Comparison of ENCODE assay signal across 8 cellular contexts in genomic region chr17:27332052-27332403, GRCh38. TPM values are rescaled to one million over a fixed set of nuclear protein-coding genes. Genes with fewer than 3 reads are reported as not detected.
DNase-seq lines count a peak whose midpoint lies in the region; ATAC-seq and TF ChIP-seq lines count a peak whose summit lies in the region.

No MANE protein-coding gene starts in this region.

- H4K20me1 ChIP-seq in GM23248 (ENCODE audit: insufficient read depth): no peaks in the 10 kb centered on the region

- ATAC-seq in psoas muscle: no peak

- no peak overlapping the region for H3K4me2 ChIP-seq in GM23248 (ENCODE audit: unreplicated experiment)

- intact Hi-C loops in esophagus muscularis mucosa (cut with DNase I) (loop anchor here (2.0 kb wide), 3 partner anchors 37 to 95 kb away; partner anchors contain the start of gene WSB1), psoas muscle (cut with DNase I) (loop anchor here (1.0 to 5.0 kb wide), 5 partner anchors 37 to 95 kb away; partner anchors contain the start of gene WSB1 (in 1 of the 2))

- 0 out of 2 replicates have a peak, but pooled peaks cover 14% of the 10 kb centered on the region for H3F3A ChIP-seq in GM23248 (ENCODE audit: insufficient read depth)

- no peaks in the 10 kb centered on the region for H3K36me3 ChIP-seq in GM23248 (ENCODE audit: low read depth)
- no peaks in the 10 kb centered on the region for H3K36me3 ChIP-seq in SJCRH30
- no peaks in the 10 kb centered on the region for H3K36me3 ChIP-seq in esophagus muscularis mucosa
- H3K36me3 ChIP-seq in psoas muscle (ENCODE audit: insufficient read depth in 1 of 2, low read depth in 1 of 2): no peaks in the 10 kb centered on the region

- DNase-seq in GM23248 (no peak), SJCRH30 (no peak), esophagus muscularis mucosa (ENCODE audit: extremely low spot score) (no peak), psoas muscle (no peak), DMS114 treated with DMSO at 0.1 percent for 48 hours (lab: John Stamatoyannopoulos, UW; ENCODE audit: unreplicated experiment) (no peak), GM19240 (ENCODE audit: insufficient read length, low spot score) (no peak)
- DNase-seq in central memory CD4-positive, alpha-beta T cell: no peak
- no peak for DNase-seq in activated CD4-positive, alpha-beta T cell treated with anti-CD3 and anti-CD28 coated beads for 1 hour

- H3K9ac ChIP-seq in GM23248: peak overlapping the region; percentile 82; the same call in 1 of the 2 replicates

- no peaks in the 10 kb centered on the region for H3K27me3 ChIP-seq in GM23248 (replicated peaks; ENCODE audit: insufficient read depth)
- H3K27me3 ChIP-seq in SJCRH30: no peaks in the 10 kb centered on the region
- no peaks in the 10 kb centered on the region for H3K27me3 ChIP-seq in esophagus muscularis mucosa
- H3K27me3 ChIP-seq in psoas muscle (ENCODE audit: insufficient read depth in 3 of 3, low read length in 2 of 3): no peaks in the 10 kb centered on the region

- H3K4me1 ChIP-seq in GM23248 (ENCODE audit: insufficient read depth) (0 out of 2 replicates have a peak, but pooled peaks cover 6% of the 10 kb centered on the region), SJCRH30 (peaks cover 10% of the 10 kb centered on the region), esophagus muscularis mucosa (peaks cover 21 to 41% (median 33%) of the 10 kb centered on the region in 4 donors), psoas muscle (peaks cover 21% of the 10 kb centered on the region)

- TF ChIP-seq CTCF in esophagus muscularis mucosa (IDR thresholded peaks at IDR 0.05): no peak
- no peak for TF ChIP-seq CTCF in psoas muscle (IDR thresholded peaks at IDR 0.05)

- peak overlapping the region; percentile 72 for H3K27ac ChIP-seq in GM23248
- peak overlapping the region; percentile 72 for H3K27ac ChIP-seq in SJCRH30
- peak overlapping the region; percentile 90 to 94 (median 92) for H3K27ac ChIP-seq in esophagus muscularis mucosa (replicated peaks in 1 of 4)
- H3K27ac ChIP-seq in psoas muscle: peak overlapping the region; percentile 91

- WGBS in GM23248 (ENCODE audit: low coverage in 1 of 2, low lambda C conversion rate in 2 of 2, missing lambda C conversion rate in 2 of 2), 2 experiments: 70 to 82% methylated on average over 3 of the region's 3 CpGs
- 63% methylated on average over 3 of the region's 3 CpGs for WGBS in esophagus muscularis mucosa
- 36 to 38% (median 37%) methylated on average over 3 of the region's 3 CpGs for WGBS in psoas muscle, 3 donors

- H2AFZ ChIP-seq in GM23248: no peak overlapping the region

- in situ Hi-C loops in GM23248 (cut with MboI): loop anchor here (10.0 kb wide), 1 partner anchor 273 kb away; no protein-coding TSS in a partner anchor

- no peak for TF ChIP-seq EP300 in esophagus muscularis mucosa (IDR thresholded peaks at IDR 0.05)

- no peaks in the 10 kb centered on the region for H3K79me2 ChIP-seq in GM23248 (ENCODE audit: insufficient read depth)

- TF ChIP-seq POLR2A in esophagus muscularis mucosa (IDR thresholded peaks at IDR 0.05; ENCODE audit: low read depth): no peak

- H3K4me3 ChIP-seq in GM23248 (no peak overlapping the region), SJCRH30 (no peak overlapping the region; the same call in 1 of the 2 replicates), esophagus muscularis mucosa (no peak overlapping the region), psoas muscle (no peak overlapping the region)

- H3K9me3 ChIP-seq in GM23248 (ENCODE audit: low read depth) (no peaks in the 10 kb centered on the region), SJCRH30 (replicated peaks) (no peaks in the 10 kb centered on the region), esophagus muscularis mucosa (no peaks in the 10 kb centered on the region), psoas muscle (no peaks in the 10 kb centered on the region)

- H3K9me2 ChIP-seq in GM23248 (ENCODE audit: insufficient read depth): no peaks in the 10 kb centered on the region

RNA-seq across cellular contexts. Expression of gene WSB1, which starts 38.1 kb away (rescaled TPM):
- 127 and 155 TPM in 2 replicates for total RNA-seq in GM23248 (2014; rRNA removed; shearing (Covaris generic))
- 116 and 135 TPM in 2 replicates for polyA plus RNA-seq in GM23248 (2016; fragmentation: Nextera tagmentation; extraction: Ambion mirVana)
- total RNA-seq in SJCRH30 (2014; rRNA removed; shearing (Covaris generic)): 118 and 160 TPM in 2 replicates
- total RNA-seq in esophagus muscularis mucosa: 100 to 1,000 TPM in 3 of 4 donors, 10 to 100 TPM in 1; 84.1 to 125 (median 118) TPM
- 10 to 100 TPM; 35.3 to 42.8 (median 39.5) TPM for total RNA-seq in psoas muscle
- polyA plus RNA-seq in psoas muscle: 10 to 100 TPM; 32.4 to 53.6 (median 45.4) TPM
